In the genomic region with DNA sequence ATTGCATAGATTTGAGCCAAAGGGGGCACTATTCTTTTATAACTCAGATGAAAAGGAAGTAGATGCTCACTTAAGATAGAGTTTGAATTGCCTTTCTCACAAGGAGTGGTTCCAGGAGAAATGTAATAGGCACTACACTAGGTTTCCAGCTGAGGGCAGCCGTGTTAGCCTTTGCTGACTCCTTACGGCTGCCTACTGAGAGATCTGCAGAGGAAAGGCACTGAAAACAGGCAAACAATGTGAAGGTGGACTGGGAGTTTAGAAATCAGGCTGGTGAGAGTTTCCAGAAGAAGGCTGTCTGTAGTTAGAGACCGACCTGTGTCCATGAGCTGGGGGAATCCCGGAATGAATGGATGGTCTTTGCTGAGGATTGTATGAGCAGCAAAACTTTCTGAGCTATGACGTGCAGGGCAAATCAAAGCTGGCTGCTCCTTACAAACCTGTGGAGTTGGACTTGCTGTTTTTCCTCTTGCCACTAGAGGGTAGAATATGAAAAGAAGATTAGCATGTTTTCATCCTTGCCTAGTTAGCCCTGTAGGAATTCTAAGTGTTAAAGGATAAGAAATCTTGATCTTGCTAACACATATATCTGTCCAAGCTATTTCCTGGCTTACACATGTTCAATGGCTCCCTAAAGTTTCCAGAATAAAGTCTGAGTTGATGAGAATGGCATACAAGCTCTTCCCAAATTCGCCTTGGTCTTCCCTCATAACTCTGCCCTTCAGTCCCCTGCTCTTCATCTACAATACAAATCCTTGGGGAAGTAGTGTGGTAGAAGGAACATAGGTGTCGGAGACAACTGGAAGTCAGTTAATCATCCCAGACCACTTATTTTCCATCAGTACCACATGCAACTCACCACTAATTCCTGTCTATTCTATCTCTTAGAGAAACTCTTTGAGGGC, we compare ENCODE assay signal across 8 cellular contexts. TPM values are rescaled to one million over a fixed set of nuclear protein-coding genes. Genes with fewer than 3 reads are reported as not detected.
A peak's percentile ranks its signal among the peaks of the same experiment; 100 is the strongest.
DNase-seq lines count a peak whose midpoint lies in the region; ATAC-seq and TF ChIP-seq lines count a peak whose summit lies in the region.

No MANE protein-coding gene starts in this region.

- intact Hi-C loops in head of caudate nucleus (cut with DNase I): loop anchor here (5.0 to 10.0 kb wide), 2 partner anchors 162 to 205 kb away; no protein-coding TSS in a partner anchor

- H3K27me3 ChIP-seq in ACC112 (ENCODE audit: insufficient read depth, low read length): no peaks in the 10 kb centered on the region

- no peaks in the 10 kb centered on the region for H3K36me3 Mint-ChIP-seq in osteocyte (ENCODE audit: unreplicated experiment)

- no peaks in the 10 kb centered on the region for H3K4me1 Mint-ChIP-seq in osteocyte (ENCODE audit: unreplicated experiment)

- no peaks in the 10 kb centered on the region for H3K79me2 ChIP-seq in ACC112 (ENCODE audit: control insufficient read depth, insufficient read depth, low read length, unreplicated experiment)

- no peak overlapping the region for H3K27ac ChIP-seq in ACC112 (ENCODE audit: low read depth, low read length)

- H3K4me3 ChIP-seq in ACC112 (ENCODE audit: low read depth, low read length): peak overlapping the region; percentile 66
- H3K4me3 ChIP-seq in NB4 (ENCODE audit: low read depth, low read length): no peak overlapping the region

- H3K9me3 Mint-ChIP-seq in osteocyte (ENCODE audit: unreplicated experiment): no peaks in the 10 kb centered on the region

- peaks cover 7% of the 10 kb centered on the region for H3K4me1 ChIP-seq in ACC112 (ENCODE audit: control insufficient read depth, insufficient read depth, low read length, unreplicated experiment)

- peak; percentile 47 for DNase-seq in GM19238 (ENCODE audit: insufficient read length, low spot score)
- peak; percentile 73 for DNase-seq in NB4 (ENCODE audit: low read depth)
- DNase-seq in activated naive CD8-positive, alpha-beta T cell treated with anti-CD3 and anti-CD28 coated beads, Interleukin-2, amount 50 U/mL, for 16 hours (ENCODE audit: low read depth, low spot score): peak; percentile 3
- DNase-seq in head of caudate nucleus: peak; percentile 27 to 82 (median 60)
- no peak for DNase-seq in osteocyte (ENCODE audit: extremely low spot score, unreplicated experiment)

- H3K36me3 ChIP-seq in ACC112 (ENCODE audit: insufficient read depth, low read length): no peaks in the 10 kb centered on the region

- peak overlapping the region; percentile 96 for H2AFZ ChIP-seq in ACC112 (ENCODE audit: low read length, unreplicated experiment)

- ATAC-seq in SK-N-SH treated with all-trans-retinoic acid at 6 μM for 48 hours (peak; percentile 98), GM18867 (IDR thresholded peaks at IDR 0.05; ENCODE audit: unreplicated experiment) (no peak)

- no peak overlapping the region for H3K4me3 Mint-ChIP-seq in osteocyte (ENCODE audit: unreplicated experiment)

- no peak overlapping the region for H3K27ac Mint-ChIP-seq in osteocyte (ENCODE audit: unreplicated experiment)

- no peaks in the 10 kb centered on the region for H3K27me3 Mint-ChIP-seq in osteocyte (ENCODE audit: unreplicated experiment)

- TF ChIP-seq CTCF in NB4 (IDR thresholded peaks at IDR 0.05; ENCODE audit: low read depth, low read length) (peak; percentile 72), osteocyte (IDR thresholded peaks at IDR 0.05) (peak; percentile 74)

- no peak for TF ChIP-seq POLR2A in NB4 (IDR thresholded peaks at IDR 0.05; ENCODE audit: extremely low read depth, insufficient read length)

TF ChIP-seq in SK-N-SH treated with all-trans-retinoic acid at 6 μM for 48 hours, 23 proteins besides CTCF, POLR2A, EP300 and RAD21:
- no peak for TF ChIP-seq ZFP30 (CRISPR knock-in tag; IDR thresholded peaks at IDR 0.05)
- TF ChIP-seq ARNTL (CRISPR knock-in tag; IDR thresholded peaks at IDR 0.05; ENCODE audit: borderline replicate concordance, low read depth): no peak
- TF ChIP-seq RARB (CRISPR knock-in tag; IDR thresholded peaks at IDR 0.05): no peak
- TF ChIP-seq, protein P1, sequence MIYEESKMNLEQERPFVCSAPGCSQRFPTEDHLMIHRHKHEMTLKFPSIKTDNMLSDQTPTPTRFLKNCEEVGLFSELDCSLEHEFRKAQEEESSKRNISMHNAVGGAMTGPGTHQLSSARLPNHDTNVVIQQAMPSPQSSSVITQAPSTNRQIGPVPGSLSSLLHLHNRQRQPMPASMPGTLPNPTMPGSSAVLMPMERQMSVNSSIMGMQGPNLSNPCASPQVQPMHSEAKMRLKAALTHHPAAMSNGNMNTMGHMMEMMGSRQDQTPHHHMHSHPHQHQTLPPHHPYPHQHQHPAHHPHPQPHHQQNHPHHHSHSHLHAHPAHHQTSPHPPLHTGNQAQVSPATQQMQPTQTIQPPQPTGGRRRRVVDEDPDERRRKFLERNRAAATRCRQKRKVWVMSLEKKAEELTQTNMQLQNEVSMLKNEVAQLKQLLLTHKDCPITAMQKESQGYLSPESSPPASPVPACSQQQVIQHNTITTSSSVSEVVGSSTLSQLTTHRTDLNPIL (CRISPR knock-in tag; IDR thresholded peaks at IDR 0.05; ENCODE audit: low read depth): no peak
- TF ChIP-seq ZFP3 (CRISPR knock-in tag; IDR thresholded peaks at IDR 0.05): no peak
- TF ChIP-seq OSR1 (CRISPR knock-in tag; IDR thresholded peaks at IDR 0.05): no peak
- TF ChIP-seq ZNF8 (CRISPR knock-in tag; IDR thresholded peaks at IDR 0.05): no peak
- TF ChIP-seq, protein P2, sequence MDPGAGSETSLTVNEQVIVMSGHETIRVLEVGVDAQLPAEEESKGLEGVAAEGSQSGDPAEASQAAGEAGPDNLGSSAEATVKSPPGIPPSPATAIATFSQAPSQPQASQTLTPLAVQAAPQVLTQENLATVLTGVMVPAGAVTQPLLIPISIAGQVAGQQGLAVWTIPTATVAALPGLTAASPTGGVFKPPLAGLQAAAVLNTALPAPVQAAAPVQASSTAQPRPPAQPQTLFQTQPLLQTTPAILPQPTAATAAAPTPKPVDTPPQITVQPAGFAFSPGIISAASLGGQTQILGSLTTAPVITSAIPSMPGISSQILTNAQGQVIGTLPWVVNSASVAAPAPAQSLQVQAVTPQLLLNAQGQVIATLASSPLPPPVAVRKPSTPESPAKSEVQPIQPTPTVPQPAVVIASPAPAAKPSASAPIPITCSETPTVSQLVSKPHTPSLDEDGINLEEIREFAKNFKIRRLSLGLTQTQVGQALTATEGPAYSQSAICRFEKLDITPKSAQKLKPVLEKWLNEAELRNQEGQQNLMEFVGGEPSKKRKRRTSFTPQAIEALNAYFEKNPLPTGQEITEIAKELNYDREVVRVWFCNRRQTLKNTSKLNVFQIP (CRISPR knock-in tag; IDR thresholded peaks at IDR 0.05; ENCODE audit: borderline replicate concordance, low read depth): no peak
- TF ChIP-seq, protein P3, sequence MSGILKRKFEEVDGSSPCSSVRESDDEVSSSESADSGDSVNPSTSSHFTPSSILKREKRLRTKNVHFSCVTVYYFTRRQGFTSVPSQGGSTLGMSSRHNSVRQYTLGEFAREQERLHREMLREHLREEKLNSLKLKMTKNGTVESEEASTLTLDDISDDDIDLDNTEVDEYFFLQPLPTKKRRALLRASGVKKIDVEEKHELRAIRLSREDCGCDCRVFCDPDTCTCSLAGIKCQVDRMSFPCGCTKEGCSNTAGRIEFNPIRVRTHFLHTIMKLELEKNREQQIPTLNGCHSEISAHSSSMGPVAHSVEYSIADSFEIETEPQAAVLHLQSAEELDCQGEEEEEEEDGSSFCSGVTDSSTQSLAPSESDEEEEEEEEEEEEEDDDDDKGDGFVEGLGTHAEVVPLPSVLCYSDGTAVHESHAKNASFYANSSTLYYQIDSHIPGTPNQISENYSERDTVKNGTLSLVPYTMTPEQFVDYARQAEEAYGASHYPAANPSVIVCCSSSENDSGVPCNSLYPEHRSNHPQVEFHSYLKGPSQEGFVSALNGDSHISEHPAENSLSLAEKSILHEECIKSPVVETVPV (CRISPR knock-in tag; IDR thresholded peaks at IDR 0.05): no peak
- no peak for TF ChIP-seq CSDC2 (CRISPR knock-in tag; IDR thresholded peaks at IDR 0.05)
- TF ChIP-seq, protein P4, sequence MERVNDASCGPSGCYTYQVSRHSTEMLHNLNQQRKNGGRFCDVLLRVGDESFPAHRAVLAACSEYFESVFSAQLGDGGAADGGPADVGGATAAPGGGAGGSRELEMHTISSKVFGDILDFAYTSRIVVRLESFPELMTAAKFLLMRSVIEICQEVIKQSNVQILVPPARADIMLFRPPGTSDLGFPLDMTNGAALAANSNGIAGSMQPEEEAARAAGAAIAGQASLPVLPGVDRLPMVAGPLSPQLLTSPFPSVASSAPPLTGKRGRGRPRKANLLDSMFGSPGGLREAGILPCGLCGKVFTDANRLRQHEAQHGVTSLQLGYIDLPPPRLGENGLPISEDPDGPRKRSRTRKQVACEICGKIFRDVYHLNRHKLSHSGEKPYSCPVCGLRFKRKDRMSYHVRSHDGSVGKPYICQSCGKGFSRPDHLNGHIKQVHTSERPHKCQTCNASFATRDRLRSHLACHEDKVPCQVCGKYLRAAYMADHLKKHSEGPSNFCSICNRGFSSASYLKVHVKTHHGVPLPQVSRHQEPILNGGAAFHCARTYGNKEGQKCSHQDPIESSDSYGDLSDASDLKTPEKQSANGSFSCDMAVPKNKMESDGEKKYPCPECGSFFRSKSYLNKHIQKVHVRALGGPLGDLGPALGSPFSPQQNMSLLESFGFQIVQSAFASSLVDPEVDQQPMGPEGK (CRISPR knock-in tag; IDR thresholded peaks at IDR 0.05; ENCODE audit: borderline replicate concordance): no peak
- TF ChIP-seq TCF4 (CRISPR knock-in tag; IDR thresholded peaks at IDR 0.05; ENCODE audit: borderline replicate concordance): no peak

RNA-seq across cellular contexts. Expression of a gene that starts 20.1 kb away (rescaled TPM):
- 79.7 and 81.1 TPM in 2 replicates for total RNA-seq in osteocyte
